In the genomic region with DNA sequence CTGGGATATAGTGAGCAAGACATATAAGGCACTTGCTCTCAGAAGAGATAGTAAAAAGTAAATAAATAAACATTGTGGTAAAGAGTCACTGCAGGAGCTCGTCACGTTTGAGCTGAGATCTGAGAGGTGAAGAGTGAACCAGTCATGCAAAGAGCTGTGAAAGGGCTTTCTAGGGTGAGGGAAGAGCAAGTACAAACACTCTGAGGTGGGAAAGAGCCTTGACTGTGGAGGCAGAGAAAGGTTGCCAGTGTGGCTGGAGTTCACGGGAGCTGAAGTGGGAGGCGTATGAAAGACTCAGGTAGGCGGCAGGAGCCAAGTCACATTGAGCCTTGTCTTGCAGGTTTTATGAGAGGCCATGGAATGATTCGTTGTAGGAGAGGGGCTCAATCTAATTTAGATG, we compare ENCODE assay signal across 13 cellular contexts.
A peak's percentile ranks its signal among the peaks of the same experiment; 100 is the strongest.
DNase-seq lines count a peak whose midpoint lies in the region; ATAC-seq, FAIRE-seq and TF ChIP-seq lines count a peak whose summit lies in the region.
"Had no signal": no experiment of that assay in that cellular context is flagged by ENCODE, and none has a peak within 500 bp of the region (broad histone marks: within the 10 kb centered on the region; RNA-seq: fewer than 3 reads in every experiment).

No MANE protein-coding gene starts in this region.

- peaks cover 0 to 8% of the 10 kb centered on the region in 2 donors for H3K4me1 ChIP-seq in small intestine (ENCODE audit: control insufficient read depth in 2 of 2, insufficient read depth in 1 of 2, low read depth in 1 of 2, low read length in 1 of 2)
- no peaks in the 10 kb centered on the region for H3K4me1 ChIP-seq in prostate gland (replicated peaks)
- H3K4me1 ChIP-seq: HAP-1 had no signal

- intact Hi-C loops in prostate gland (cut with DNase I): no loop called here

- H3K36me3 ChIP-seq in small intestine (ENCODE audit: control insufficient read depth in 2 of 2, insufficient read depth in 2 of 2, low read length in 2 of 2): no peaks in the 10 kb centered on the region
- no peaks in the 10 kb centered on the region for H3K36me3 ChIP-seq in prostate gland
- H3K36me3 ChIP-seq: HAP-1 had no signal

- no peaks in the 10 kb centered on the region for H3K9me3 ChIP-seq in small intestine (ENCODE audit: control insufficient read depth, low read depth)
- H3K9me3 ChIP-seq in prostate gland: no peaks in the 10 kb centered on the region
- H3K9me3 ChIP-seq: HAP-1 had no signal

- peak; percentile 75 for ATAC-seq in GM21423 (IDR thresholded peaks at IDR 0.05; ENCODE audit: unreplicated experiment)
- ATAC-seq in HG03378 (IDR thresholded peaks at IDR 0.05; ENCODE audit: unreplicated experiment): peak; percentile 76
- ATAC-seq: stimulated activated effector memory CD8-positive, alpha-beta T cell treated with anti-CD3 and anti-CD28 coated beads, Interleukin-12 subunit alpha, Interleukin-12 subunit beta, amount 100 ng/mL, for 72 hours had no signal

- DNase-seq in GM12865 (ENCODE audit: low read depth) (peak; percentile 60), choroid plexus epithelial cell (ENCODE audit: low read depth) (peak; percentile 4), small intestine (no peak), RKO (ENCODE audit: low spot score) (no peak), activated gamma-delta T cell treated with Interleukin-2 at 50 U/mL for 16 hours (no peak), prostate gland (ENCODE audit: low spot score) (no peak)
- DNase-seq: activated naive CD4-positive, alpha-beta T cell treated with Interleukin-2 at 50 U/mL for 16 hours; CD4-positive, CD25-positive, alpha-beta regulatory T cell; retina had no signal

- H3K4me3 ChIP-seq in GM12865 (ENCODE audit: low read depth, low read length): no peak overlapping the region
- no peak overlapping the region for H3K4me3 ChIP-seq in choroid plexus epithelial cell (ENCODE audit: low read depth, low read length)
- H3K4me3 ChIP-seq in small intestine (ENCODE audit: low read depth in 1 of 2, low read length in 2 of 2): no peak overlapping the region
- no peak overlapping the region for H3K4me3 ChIP-seq in prostate gland
- H3K4me3 ChIP-seq: HAP-1 had no signal

- TF ChIP-seq CTCF in GM12865 (IDR thresholded peaks at IDR 0.05; ENCODE audit: insufficient read depth, low read depth, low read length, missing control alignments): no peak
- no peak for TF ChIP-seq CTCF in choroid plexus epithelial cell (conservative IDR thresholded peaks at IDR 0.05; ENCODE audit: low read depth, low read length)
- TF ChIP-seq CTCF in prostate gland (IDR thresholded peaks at IDR 0.05): no peak

- no peak for TF ChIP-seq POLR2A in prostate gland (IDR thresholded peaks at IDR 0.05)

- H3K27me3 ChIP-seq in small intestine (ENCODE audit: control insufficient read depth in 2 of 2, insufficient read depth in 2 of 2, low read length in 2 of 2) (no peaks in the 10 kb centered on the region), prostate gland (replicated peaks; ENCODE audit: insufficient read depth) (no peaks in the 10 kb centered on the region)

- no peak for FAIRE-seq in small intestine (lab: Jason Lieb, UNC)

- H3K27ac ChIP-seq in small intestine (ENCODE audit: low read depth in 1 of 2, low read length in 1 of 2) (no peak overlapping the region), prostate gland (no peak overlapping the region)

- WGBS in small intestine, 3 donors: 75 to 81% (median 80%) methylated on average over 6 of the region's 6 CpGs
- 47% methylated on average over 6 of the region's 6 CpGs for WGBS in prostate gland

Comparison
In these comparisons a context has a peak if more than half of its experiments do, and no peak if none do; other contexts are left out.
1. DNase-seq: peak in GM12865 (single experiment) and choroid plexus epithelial cell (single experiment); none in small intestine (single experiment), RKO (single experiment), activated gamma-delta T cell treated with Interleukin-2 at 50 U/mL for 16 hours (single experiment) and prostate gland (single experiment).